Comparison of ENCODE assay signal across 17 cellular contexts in genomic region chr21:44028287-44028659, GRCh38. TPM values are rescaled to one million over a fixed set of nuclear protein-coding genes. Genes with fewer than 3 reads are reported as not detected.
DNase-seq lines count a peak whose midpoint lies in the region; ATAC-seq and TF ChIP-seq lines count a peak whose summit lies in the region.
"Had no signal": no experiment of that assay in that cellular context is flagged by ENCODE, and none has a peak within 500 bp of the region (broad histone marks: within the 10 kb centered on the region; RNA-seq: fewer than 3 reads in every experiment).

No MANE protein-coding gene starts in this region.

- TF ChIP-seq CTCF in VCaP (conservative IDR thresholded peaks at IDR 0.05): no peak

- peak overlapping the region; percentile 47 for H3K27ac Mint-ChIP-seq in activated T-cell treated with anti-CD3 and anti-CD28 coated beads, Interleukin-2, amount 50 U/mL, for 72 hours
- H3K27ac Mint-ChIP-seq in stimulated activated naive CD8-positive, alpha-beta T cell treated with anti-CD3 and anti-CD28 coated beads, Interleukin-15, amount 100 ng/mL, for 72 hours: no peak overlapping the region

- no peaks in the 10 kb centered on the region for H3K27me3 Mint-ChIP-seq in activated T-cell treated with anti-CD3 and anti-CD28 coated beads, Interleukin-2, amount 50 U/mL, for 72 hours (ENCODE audit: low read depth)
- no peaks in the 10 kb centered on the region for H3K27me3 Mint-ChIP-seq in stimulated activated naive CD8-positive, alpha-beta T cell treated with anti-CD3 and anti-CD28 coated beads, Interleukin-15, amount 100 ng/mL, for 72 hours

- peak overlapping the region; percentile 28 for H3K27ac ChIP-seq in VCaP
- H3K27ac ChIP-seq: GM23248 had no signal

- H3K4me3 Mint-ChIP-seq in activated T-cell treated with anti-CD3 and anti-CD28 coated beads, Interleukin-2, amount 50 U/mL, for 72 hours: no peak overlapping the region
- H3K4me3 Mint-ChIP-seq in stimulated activated naive CD8-positive, alpha-beta T cell treated with anti-CD3 and anti-CD28 coated beads, Interleukin-15, amount 100 ng/mL, for 72 hours: no peak overlapping the region
- H3K4me3 Mint-ChIP-seq: CD14-positive monocyte had no signal

- H3K4me1 Mint-ChIP-seq in activated T-cell treated with anti-CD3 and anti-CD28 coated beads, Interleukin-2, amount 50 U/mL, for 72 hours (ENCODE audit: low read depth): peaks cover 66% of the 10 kb centered on the region
- peaks cover 82% of the 10 kb centered on the region for H3K4me1 Mint-ChIP-seq in stimulated activated naive CD8-positive, alpha-beta T cell treated with anti-CD3 and anti-CD28 coated beads, Interleukin-15, amount 100 ng/mL, for 72 hours

- no peak for ATAC-seq in activated T-cell treated with anti-CD3 and anti-CD28 coated beads, Interleukin-2, amount 50 U/mL, for 72 hours (replicated peaks in 1 of 2)
- ATAC-seq in GM21515 (IDR thresholded peaks at IDR 0.05; ENCODE audit: unreplicated experiment) (no peak), HG03159 (IDR thresholded peaks at IDR 0.05; ENCODE audit: unreplicated experiment) (no peak)
- ATAC-seq in stimulated activated naive CD8-positive, alpha-beta T cell treated with anti-CD3 and anti-CD28 coated beads, Interleukin-15, amount 100 ng/mL, for 72 hours: no peak
- ATAC-seq: HepG2 had no signal

- peaks cover 0 to 5% of the 10 kb centered on the region in 2 donors for H3K36me3 Mint-ChIP-seq in activated T-cell treated with anti-CD3 and anti-CD28 coated beads, Interleukin-2, amount 50 U/mL, for 72 hours (ENCODE audit: insufficient read depth in 2 of 2)

- H3K9me3 Mint-ChIP-seq in activated T-cell treated with anti-CD3 and anti-CD28 coated beads, Interleukin-2, amount 50 U/mL, for 72 hours: no peaks in the 10 kb centered on the region
- peaks cover 0 to 6% of the 10 kb centered on the region in 2 donors for H3K9me3 Mint-ChIP-seq in stimulated activated naive CD8-positive, alpha-beta T cell treated with anti-CD3 and anti-CD28 coated beads, Interleukin-15, amount 100 ng/mL, for 72 hours

- DNase-seq in activated T-cell treated with anti-CD3 and anti-CD28 coated beads, Interleukin-2, amount 50 U/mL, for 72 hours: no peak
- no peak for DNase-seq in activated T-cell treated with anti-CD3 and anti-CD28 coated beads, Interleukin-2, amount 50 U/mL, for 48 hours
- peak; percentile 23 for DNase-seq in islet precursor cell
- DNase-seq in NOMO-1 treated with dmso at 0.1 percent for 144 hours (lab: John Stamatoyannopoulos, UW; ENCODE audit: unreplicated experiment): no peak
- no peak for DNase-seq in stimulated activated naive CD8-positive, alpha-beta T cell treated with anti-CD3 and anti-CD28 coated beads, Interleukin-15, amount 100 ng/mL, for 72 hours
- DNase-seq: DMS79 treated with DMSO at 0.1 percent for 48 hours, GM23248, MG63, NCI-H1092 treated with DMSO at 0.1 percent for 48 hours, NCI-H187, NCI-H446, NCI-H774 had no signal

RNA-seq across cellular contexts. Expression of gene TRAPPC10, which starts 16.2 kb away (rescaled TPM):
- 10 to 100 TPM; 53.5 to 72.6 TPM for total RNA-seq in activated T-cell treated with anti-CD3 and anti-CD28 coated beads, Interleukin-2, amount 50 U/mL, for 72 hours
